In the genomic region with DNA sequence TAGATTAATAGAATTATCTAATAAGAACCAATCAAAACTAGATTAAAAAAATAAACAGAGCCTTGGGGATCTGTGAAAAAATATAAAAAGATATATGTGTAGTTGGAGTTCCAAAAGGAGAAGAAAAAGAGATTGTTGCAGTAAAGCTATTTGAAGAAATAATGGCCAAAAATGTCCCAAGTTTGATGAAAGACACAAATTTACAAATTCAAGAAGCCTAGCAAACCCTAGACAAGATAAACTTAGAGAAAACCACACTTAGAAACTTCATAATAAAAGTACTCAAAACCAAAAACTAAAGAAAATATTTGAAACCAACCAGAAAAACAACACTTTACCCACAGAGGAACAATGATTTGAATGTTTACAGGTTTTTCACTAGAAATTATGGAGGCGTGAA, we compare ENCODE assay signal across 6 cellular contexts.
"Had no signal": no experiment of that assay in that cellular context is flagged by ENCODE, and none has a peak within 500 bp of the region (broad histone marks: within the 10 kb centered on the region; RNA-seq: fewer than 3 reads in every experiment).

No MANE protein-coding gene starts in this region.

- H3K4me3 ChIP-seq: GM12878 had no signal

- DNase-seq: GDM1, GF-D8 had no signal

- ATAC-seq: GM12878 had no signal

- FAIRE-seq: GM12878, GM12891, GM12892, GM18507 had no signal
